ENCODE assay signal across 1 cellular context in genomic region chr4:182975806-182976205, GRCh38.
A peak's percentile ranks its signal among the peaks of the same experiment; 100 is the strongest.
TF ChIP-seq lines count a peak whose summit lies in the region.

No MANE protein-coding gene starts in this region.

TF ChIP-seq in IMR-90, 13 proteins besides CTCF, POLR2A, EP300 and RAD21 (continued from another document):
- TF ChIP-seq USF2 (IDR thresholded peaks at IDR 0.05; ENCODE audit: low read depth, low read length) (no peak), MAFK (IDR thresholded peaks at IDR 0.05; ENCODE audit: low read depth, low read length) (peak; percentile 3; the same call in 1 of the 2 replicates), NFE2L2 (IDR thresholded peaks at IDR 0.05; ENCODE audit: low read depth, low read length) (no peak), FOS (IDR thresholded peaks at IDR 0.05; ENCODE audit: low read depth, low read length) (peak; percentile 73), SMC3 (IDR thresholded peaks at IDR 0.05; ENCODE audit: low read depth, low read length) (no peak)
